Comparison of ENCODE assay signal across 8 cellular contexts in the genomic region with DNA sequence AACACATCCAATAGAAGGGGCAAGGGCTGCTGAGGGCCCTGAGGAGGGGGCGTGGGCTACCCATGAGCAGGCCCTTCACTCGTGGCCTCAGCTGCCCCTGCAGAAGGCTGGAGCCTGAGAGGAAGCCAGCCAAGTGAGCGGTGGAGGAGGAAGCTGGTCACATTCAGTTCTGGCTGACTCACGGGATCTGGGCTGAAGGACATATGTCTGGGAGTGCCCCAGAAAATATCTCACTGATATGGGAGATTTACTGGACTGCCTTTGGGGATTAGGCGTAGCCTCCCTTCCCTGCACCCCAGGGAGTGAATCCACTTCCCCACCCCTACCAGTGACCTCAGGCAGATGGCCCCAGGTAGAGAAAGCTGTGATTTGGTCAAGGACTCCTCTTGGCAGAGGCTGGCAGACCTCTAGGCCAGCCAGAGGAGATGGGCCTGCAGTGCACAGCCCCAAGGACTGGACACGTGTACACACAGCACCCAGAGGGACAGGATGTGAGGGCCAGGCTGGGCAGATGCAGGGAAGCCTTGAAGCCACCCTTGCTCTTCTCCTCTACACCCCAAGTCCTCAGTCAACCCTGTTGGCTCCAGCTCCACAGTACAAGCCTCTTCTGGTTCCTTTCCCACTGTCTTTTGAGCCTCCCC. TPM values are rescaled to one million over a fixed set of nuclear protein-coding genes. Genes with fewer than 3 reads are reported as not detected.
A peak's percentile ranks its signal among the peaks of the same experiment; 100 is the strongest.
DNase-seq lines count a peak whose midpoint lies in the region; ATAC-seq and TF ChIP-seq lines count a peak whose summit lies in the region.

No MANE protein-coding gene starts in this region.

- no peak for ATAC-seq in GM19351 (IDR thresholded peaks at IDR 0.05; ENCODE audit: unreplicated experiment)
- no peak for ATAC-seq in GM21786 (IDR thresholded peaks at IDR 0.05; ENCODE audit: unreplicated experiment)

- peaks cover 0 to 50% (median 39%) of the 10 kb centered on the region in 4 donors for H3K4me1 ChIP-seq in sigmoid colon

- H3K36me3 ChIP-seq in WERI-Rb-1 (no peaks in the 10 kb centered on the region), sigmoid colon (no peaks in the 10 kb centered on the region)

- intact Hi-C loops in sigmoid colon (cut with DNase I): no loop called here

- DNase-seq in HFF-Myc (ENCODE audit: extremely low read depth, low read depth) (peak; percentile 45), WERI-Rb-1 (peak; percentile 76), glomerular visceral epithelial cell (ENCODE audit: extremely low spot score) (peak; percentile 51), sigmoid colon (peak; percentile 78), NCI-H2107 (lab: John Stamatoyannopoulos, UW) (no peak), DMS 273 (lab: John Stamatoyannopoulos, UW; ENCODE audit: unreplicated experiment) (no peak)

- WGBS in sigmoid colon, 2 donors: 57 to 61% methylated on average over 6 of the region's 6 CpGs

- H3K9me3 ChIP-seq in WERI-Rb-1 (ENCODE audit: severe bottlenecking): no peaks in the 10 kb centered on the region
- peaks cover 0 to 7% (median 7%) of the 10 kb centered on the region in 4 donors for H3K9me3 ChIP-seq in sigmoid colon

- no peak for TF ChIP-seq EP300 in sigmoid colon (IDR thresholded peaks at IDR 0.05)

- TF ChIP-seq CTCF in HFF-Myc (IDR thresholded peaks at IDR 0.05; ENCODE audit: low read depth, low read length, missing control alignments) (no peak), WERI-Rb-1 (IDR thresholded peaks at IDR 0.05; ENCODE audit: low read depth, low read length) (no peak), sigmoid colon (IDR thresholded peaks at IDR 0.05) (no peak)

- TF ChIP-seq POLR2A in sigmoid colon (IDR thresholded peaks at IDR 0.05): no peak

- H3K4me3 ChIP-seq in HFF-Myc (replicated peaks; ENCODE audit: low read depth, low read length) (no peak overlapping the region), WERI-Rb-1 (ENCODE audit: low read depth, low read length) (no peak overlapping the region), sigmoid colon (no peak overlapping the region)

- no peaks in the 10 kb centered on the region for H3K27me3 ChIP-seq in WERI-Rb-1 (ENCODE audit: insufficient read depth, low read depth, severe bottlenecking)
- H3K27me3 ChIP-seq in sigmoid colon: no peaks in the 10 kb centered on the region

- H3K27ac ChIP-seq in WERI-Rb-1: peak overlapping the region; percentile 76
- peak overlapping the region; percentile 77 to 85 (median 80) for H3K27ac ChIP-seq in sigmoid colon

RNA-seq across cellular contexts. Expression of a gene that starts 14.2 kb away (rescaled TPM):
- total RNA-seq in sigmoid colon: 1 to 10 TPM; 4.9 to 9.4 (median 8.0) TPM
- 1 to 10 TPM in 1 of 3 donors, under 1 TPM in 1, not detected in 1; 0.60 to 1.1 TPM for polyA plus RNA-seq in sigmoid colon

RNA-seq across cellular contexts. Expression of a gene that starts 55.8 kb away (rescaled TPM):
- total RNA-seq in sigmoid colon: 10 to 100 TPM; 20.1 to 43.4 (median 23.0) TPM
- polyA plus RNA-seq in sigmoid colon: 10 to 100 TPM; 11.4 to 17.9 (median 12.7) TPM

Comparison
In these comparisons a context has a peak if more than half of its experiments do, and no peak if none do; other contexts are left out.
1. DNase-seq: peak in HFF-Myc (single experiment), WERI-Rb-1 (single experiment), glomerular visceral epithelial cell (single experiment) and sigmoid colon (single experiment); none in NCI-H2107 (single experiment) and DMS 273 (single experiment).